13 cellular contexts compared by ENCODE assay signal in the genomic region with DNA sequence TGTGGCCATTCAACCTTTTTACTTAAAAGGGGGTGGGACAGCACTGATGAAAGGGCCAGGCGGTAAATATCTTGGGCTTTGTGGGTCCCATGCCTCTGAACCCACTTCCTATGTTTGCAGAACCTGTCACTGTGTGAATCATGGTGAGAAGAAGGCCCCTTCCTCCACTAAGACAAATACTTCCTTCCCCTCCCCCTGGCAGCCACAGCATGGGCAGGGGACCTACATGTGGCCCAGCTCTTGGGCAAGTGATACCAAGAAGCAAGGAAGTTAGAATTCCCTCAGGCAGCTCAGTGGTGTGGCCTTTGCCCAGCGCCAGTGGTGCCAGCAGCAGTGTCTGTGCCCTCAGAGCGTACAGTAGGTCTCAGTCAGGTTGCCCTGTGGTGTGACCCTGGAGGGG.
A peak's percentile ranks its signal among the peaks of the same experiment; 100 is the strongest.
DNase-seq lines count a peak whose midpoint lies in the region; ATAC-seq and TF ChIP-seq lines count a peak whose summit lies in the region.
"Had no signal": no experiment of that assay in that cellular context is flagged by ENCODE, and none has a peak within 500 bp of the region (broad histone marks: within the 10 kb centered on the region; RNA-seq: fewer than 3 reads in every experiment).

No MANE protein-coding gene starts in this region.

- no peaks in the 10 kb centered on the region for H4K20me1 ChIP-seq in PC-9 (ENCODE audit: insufficient read depth)

- H3K4me1 ChIP-seq in CD4-positive, CD25-positive, alpha-beta regulatory T cell (ENCODE audit: control insufficient read depth, insufficient read depth, low read length, poor library complexity, severe bottlenecking) = peaks cover 46% of the 10 kb centered on the region
- no peaks in the 10 kb centered on the region for H3K4me1 ChIP-seq in PC-9 (replicated peaks; ENCODE audit: insufficient read depth)
- H3K4me1 ChIP-seq in Caco-2 = no peaks in the 10 kb centered on the region

- H3K9me3 ChIP-seq in CD4-positive, CD25-positive, alpha-beta regulatory T cell (ENCODE audit: control insufficient read depth in 2 of 2, low read length in 2 of 2) = no peaks in the 10 kb centered on the region
- H3K9me3 ChIP-seq in PC-9 (ENCODE audit: insufficient read depth, low read depth) (no peaks in the 10 kb centered on the region), Caco-2 (no peaks in the 10 kb centered on the region)

- intact Hi-C loops in PC-9 (cut with micrococcal nuclease; ENCODE audit: unreplicated experiment) (loop anchor here (10.0 kb wide), 1 partner anchor 1252 kb away; no protein-coding TSS in a partner anchor), Caco-2 (cut with micrococcal nuclease; ENCODE audit: unreplicated experiment) (no loop called here)

- ATAC-seq in CD4-positive, CD25-positive, alpha-beta regulatory T cell (ENCODE audit: low read depth in 2 of 2) = no peak
- ATAC-seq in activated CD8-positive, alpha-beta memory T cell treated with anti-CD3 and anti-CD28 coated beads, Interleukin-2, amount 10 ng/mL, durations not matched to agents 7 days and 5 days = peak; percentile 32
- no peak for ATAC-seq in naive thymus-derived CD8-positive, alpha-beta T cell

- no TSS peak for BruUV-seq in PC-9 (replicated peaks; lab: Mats Ljungman, UMichigan)
- BruUV-seq in Caco-2 (replicated peaks; lab: Mats Ljungman, UMichigan) = no TSS peak

- no peak for TF ChIP-seq CTCF in PC-9 (conservative IDR thresholded peaks at IDR 0.05)
- no peak for TF ChIP-seq CTCF in Caco-2 (IDR thresholded peaks at IDR 0.05; ENCODE audit: insufficient read depth in 1 of 2, low read depth in 1 of 2, low read length in 1 of 2, severe bottlenecking in 1 of 2, unreplicated experiment in 1 of 2)

- no peaks in the 10 kb centered on the region for H3K36me3 Mint-ChIP-seq in CD4-positive, CD25-positive, alpha-beta regulatory T cell
- H3K36me3 Mint-ChIP-seq in activated CD8-positive, alpha-beta memory T cell treated with anti-CD3 and anti-CD28 coated beads, Interleukin-2, amount 10 ng/mL, durations not matched to agents 7 days and 5 days = peaks cover 14% of the 10 kb centered on the region
- H3K36me3 Mint-ChIP-seq in naive thymus-derived CD8-positive, alpha-beta T cell = no peaks in the 10 kb centered on the region
- H3K36me3 Mint-ChIP-seq in Caco-2 (ENCODE audit: insufficient read depth, unreplicated experiment) = peaks cover under 1% of the 10 kb centered on the region

- H3K4me3 ChIP-seq in CD4-positive, CD25-positive, alpha-beta regulatory T cell (ENCODE audit: low read depth, low read length) = no peak overlapping the region
- H3K4me3 ChIP-seq in PC-9 (no peak overlapping the region), Caco-2 (ENCODE audit: low read depth, low read length) (no peak overlapping the region)

- CTCF ChIA-PET in activated CD8-positive, alpha-beta memory T cell treated with anti-CD3 and anti-CD28 coated beads, Interleukin-2, amount 10 ng/mL, durations not matched to agents 7 days and 5 days (lab: Charles Lee) = interaction anchor here (1.0 to 9.1 kb wide), 9 partner anchors 10 to 463 kb away, joined by 3 to 107 read pairs (median 4); a partner anchor contains a TSS
- CTCF ChIA-PET in PC-9 (lab: Charles Lee) (no interaction called here), Caco-2 (lab: Charles Lee) (no interaction called here)

- POLR2A ChIA-PET in naive thymus-derived CD8-positive, alpha-beta T cell (lab: Charles Lee) = interaction anchor here (0.6 to 1.5 kb wide), 2 partner anchors 169 to 410 kb away, joined by 6 to 9 read pairs; a partner anchor contains a TSS
- POLR2A ChIA-PET in PC-9 (lab: Charles Lee; ENCODE audit: unreplicated experiment) (no interaction called here), Caco-2 (lab: Charles Lee) (no interaction called here)

- no peaks in the 10 kb centered on the region for H3K27me3 ChIP-seq in CD4-positive, CD25-positive, alpha-beta regulatory T cell (ENCODE audit: control insufficient read depth, insufficient read depth, low read length)
- no peaks in the 10 kb centered on the region for H3K27me3 ChIP-seq in PC-9 (ENCODE audit: insufficient read depth, low read depth)
- H3K27me3 ChIP-seq in Caco-2 (replicated peaks; ENCODE audit: control insufficient read depth, insufficient read depth, low read length) = no peaks in the 10 kb centered on the region
- H3K27me3 ChIP-seq: brain microvascular endothelial cell had no signal

- H3K27ac ChIP-seq in CD4-positive, CD25-positive, alpha-beta regulatory T cell (ENCODE audit: insufficient read depth, low read length, poor library complexity, severe bottlenecking) = peak overlapping the region; percentile 50
- H3K27ac ChIP-seq in PC-9 = no peak overlapping the region
- H3K27ac ChIP-seq: brain microvascular endothelial cell had no signal

- peaks cover 13 to 65% (median 31%) of the 10 kb centered on the region in 4 donors for H3K4me1 Mint-ChIP-seq in CD4-positive, CD25-positive, alpha-beta regulatory T cell
- H3K4me1 Mint-ChIP-seq in activated CD8-positive, alpha-beta memory T cell treated with anti-CD3 and anti-CD28 coated beads, Interleukin-2, amount 10 ng/mL, durations not matched to agents 7 days and 5 days = peaks cover 64% of the 10 kb centered on the region
- H3K4me1 Mint-ChIP-seq in naive thymus-derived CD8-positive, alpha-beta T cell = peaks cover 29 to 75% (median 69%) of the 10 kb centered on the region in 4 donors
- no peaks in the 10 kb centered on the region for H3K4me1 Mint-ChIP-seq in Caco-2 (ENCODE audit: low read depth, unreplicated experiment)

- peak overlapping the region in 3 of 4 donors; percentile 6 to 71 (median 19) for H3K4me3 Mint-ChIP-seq in CD4-positive, CD25-positive, alpha-beta regulatory T cell
- H3K4me3 Mint-ChIP-seq in activated CD8-positive, alpha-beta memory T cell treated with anti-CD3 and anti-CD28 coated beads, Interleukin-2, amount 10 ng/mL, durations not matched to agents 7 days and 5 days = peak overlapping the region; percentile 9
- H3K4me3 Mint-ChIP-seq in naive thymus-derived CD8-positive, alpha-beta T cell = peak overlapping the region; percentile 3 to 85 (median 62)
- H3K4me3 Mint-ChIP-seq in Caco-2 (ENCODE audit: unreplicated experiment) = no peak overlapping the region
- H3K4me3 Mint-ChIP-seq: activated B cell treated with CpG ODN at 0.5 μM for 24 hours had no signal

- H3K36me3 ChIP-seq in CD4-positive, CD25-positive, alpha-beta regulatory T cell (ENCODE audit: control insufficient read depth, insufficient read depth, low read length) = no peaks in the 10 kb centered on the region
- H3K36me3 ChIP-seq in PC-9 (ENCODE audit: low read depth) (no peaks in the 10 kb centered on the region), Caco-2 (ENCODE audit: control insufficient read depth, insufficient read depth, low read length) (no peaks in the 10 kb centered on the region)
- H3K36me3 ChIP-seq: brain microvascular endothelial cell had no signal

- no peaks in the 10 kb centered on the region for H3F3A ChIP-seq in PC-9 (ENCODE audit: insufficient read depth, low read depth)

- peak overlapping the region; percentile 57 to 96 (median 77) for H3K27ac Mint-ChIP-seq in CD4-positive, CD25-positive, alpha-beta regulatory T cell
- H3K27ac Mint-ChIP-seq in activated CD8-positive, alpha-beta memory T cell treated with anti-CD3 and anti-CD28 coated beads, Interleukin-2, amount 10 ng/mL, durations not matched to agents 7 days and 5 days = peak overlapping the region; percentile 85
- H3K27ac Mint-ChIP-seq in naive thymus-derived CD8-positive, alpha-beta T cell = peak overlapping the region; percentile 1 to 98 (median 84)
- H3K27ac Mint-ChIP-seq in Caco-2 (ENCODE audit: unreplicated experiment) = no peak overlapping the region
- H3K27ac Mint-ChIP-seq: activated B cell treated with CpG ODN at 0.5 μM for 24 hours had no signal

- no peak overlapping the region for H2AFZ ChIP-seq in PC-9

- no peaks in the 10 kb centered on the region for H3K9me2 ChIP-seq in PC-9 (ENCODE audit: insufficient read depth)

- no peaks in the 10 kb centered on the region for H3K27me3 Mint-ChIP-seq in CD4-positive, CD25-positive, alpha-beta regulatory T cell
- H3K27me3 Mint-ChIP-seq in activated CD8-positive, alpha-beta memory T cell treated with anti-CD3 and anti-CD28 coated beads, Interleukin-2, amount 10 ng/mL, durations not matched to agents 7 days and 5 days = no peaks in the 10 kb centered on the region
- no peaks in the 10 kb centered on the region for H3K27me3 Mint-ChIP-seq in naive thymus-derived CD8-positive, alpha-beta T cell
- H3K27me3 Mint-ChIP-seq in Caco-2 (ENCODE audit: insufficient read depth, unreplicated experiment) = no peaks in the 10 kb centered on the region

- peak in 2 of 3 donors; percentile 54 to 74 for DNase-seq in CD4-positive, CD25-positive, alpha-beta regulatory T cell
- DNase-seq in MV-4-11 (lab: John Stamatoyannopoulos, UW) (peak; percentile 93), NCI-H226 (no peak), PC-9 (no peak), Caco-2 (no peak), kidney tubule cell (ENCODE audit: low spot score) (no peak)
- peak; percentile 81 for DNase-seq in activated CD8-positive, alpha-beta memory T cell treated with anti-CD3 and anti-CD28 coated beads, Interleukin-2, amount 10 ng/mL, durations not matched to agents 7 days and 5 days
- DNase-seq in naive thymus-derived CD8-positive, alpha-beta T cell = peak in 5 of 10 donors; percentile 23 to 68 (median 48)
- DNase-seq: activated B cell treated with CpG ODN at 0.5 μM for 24 hours, brain microvascular endothelial cell, COR-L47, kidney, posterior cingulate gyrus had no signal

- no peak overlapping the region for H3K4me2 ChIP-seq in PC-9

- no peaks in the 10 kb centered on the region for H3K79me2 ChIP-seq in PC-9 (ENCODE audit: low read depth)

- H3K9me3 Mint-ChIP-seq in CD4-positive, CD25-positive, alpha-beta regulatory T cell = peaks cover 0 to 2% (median 0%) of the 10 kb centered on the region in 7 donors
- H3K9me3 Mint-ChIP-seq in activated CD8-positive, alpha-beta memory T cell treated with anti-CD3 and anti-CD28 coated beads, Interleukin-2, amount 10 ng/mL, durations not matched to agents 7 days and 5 days (ENCODE audit: low read depth) = peaks cover 2% of the 10 kb centered on the region
- peaks cover 0 to 9% (median 0%) of the 10 kb centered on the region in 9 donors for H3K9me3 Mint-ChIP-seq in naive thymus-derived CD8-positive, alpha-beta T cell
- no peaks in the 10 kb centered on the region for H3K9me3 Mint-ChIP-seq in Caco-2 (ENCODE audit: unreplicated experiment)
- H3K9me3 Mint-ChIP-seq: activated B cell treated with CpG ODN at 0.5 μM for 24 hours had no signal

Comparison
In these comparisons a context has a peak if more than half of its experiments do, and no peak if none do; other contexts are left out.
1. DNase-seq: peak in CD4-positive, CD25-positive, alpha-beta regulatory T cell (2 of 3), MV-4-11 (single experiment) and activated CD8-positive, alpha-beta memory T cell treated with anti-CD3 and anti-CD28 coated beads, Interleukin-2, amount 10 ng/mL, durations not matched to agents 7 days and 5 days (single experiment); none in NCI-H226 (single experiment), PC-9 (0 of 2), Caco-2 (0 of 2) and kidney tubule cell (single experiment).